ENCODE assay signal across 7 cellular contexts in the genomic region with DNA sequence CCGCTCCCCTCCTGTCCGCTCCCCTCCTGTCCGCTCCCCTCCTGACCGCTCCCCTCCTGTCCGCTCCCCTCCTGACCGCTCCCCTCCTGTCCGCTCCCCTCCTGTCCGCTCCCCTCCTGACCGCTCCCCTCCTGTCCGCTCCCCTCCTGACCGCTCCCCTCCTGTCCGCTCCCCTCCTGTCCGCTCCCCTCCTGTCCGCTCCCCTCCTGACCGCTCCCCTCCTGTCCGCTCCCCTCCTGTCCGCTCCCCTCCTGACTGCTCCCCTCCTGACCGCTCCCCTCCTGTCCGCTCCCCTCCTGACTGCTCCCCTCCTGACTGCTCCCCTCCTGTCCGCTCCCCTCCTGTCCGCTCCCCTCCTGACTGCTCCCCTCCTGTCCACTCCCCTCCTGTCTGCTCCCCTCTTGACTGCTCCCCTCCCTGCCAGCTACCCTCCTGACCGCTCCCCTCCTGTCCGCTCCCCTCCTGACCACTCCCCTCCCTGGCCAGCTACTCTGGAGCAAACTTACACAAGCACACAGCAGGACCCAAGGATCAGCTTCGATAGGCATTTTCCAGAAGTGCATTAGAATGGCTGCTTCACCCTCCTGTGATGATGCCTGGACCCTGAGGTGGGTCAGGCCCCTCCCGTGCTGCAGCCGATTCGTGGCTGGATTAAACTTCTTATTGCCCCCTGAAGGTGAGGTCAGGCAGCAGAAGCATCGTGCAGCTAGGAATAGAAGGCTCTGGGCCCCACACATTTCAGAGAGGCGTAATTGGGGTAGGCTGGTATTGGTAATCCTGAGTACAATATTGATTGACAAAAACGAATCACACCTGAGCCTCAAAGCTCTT.
A peak's percentile ranks its signal among the peaks of the same experiment; 100 is the strongest.
DNase-seq lines count a peak whose midpoint lies in the region; TF ChIP-seq lines count a peak whose summit lies in the region.
"Not testable (repeated sequence)": the region's sequence is repeated elsewhere in the genome, so short reads cannot be mapped to it uniquely, and the experiment has no call there.

No MANE protein-coding gene starts in this region.

- 64 to 86% methylated on average over 4 to 28 of the region's 30 CpGs for WGBS in endodermal cell (ENCODE audit: insufficient coverage in 1 of 2, insufficient read length in 1 of 2), 2 experiments
- no CpG with 5 or more reads among the region's 30 CpGs for WGBS in mesendoderm (ENCODE audit: extremely low coverage, insufficient coverage, low lambda C conversion rate)

- not testable (repeated sequence) for H3K27ac ChIP-seq in HUES6 (ENCODE audit: low read depth, low read length); endodermal cell (ENCODE audit: low read depth, low read length); mesendoderm (ENCODE audit: low read depth, low read length)

- not testable (repeated sequence) for H3K27me3 Mint-ChIP-seq in activated naive CD4-positive, alpha-beta T cell treated with anti-CD3 and anti-CD28 coated beads, Interleukin-2, amount 50 U/mL, for 24 hours; osteocyte (ENCODE audit: unreplicated experiment)
- H3K27me3 Mint-ChIP-seq in endodermal cell (ENCODE audit: insufficient read depth) (peaks cover 42% of the 10 kb centered on the region), type B pancreatic cell (peaks cover 62% of the 10 kb centered on the region)

- H3K4me2 ChIP-seq in mesendoderm (ENCODE audit: low read length), result peak overlapping the region; percentile 27

- H2AK5ac ChIP-seq in mesendoderm (ENCODE audit: low read length), result not testable (repeated sequence)

- H2BK5ac ChIP-seq in mesendoderm (ENCODE audit: low read length), result not testable (repeated sequence)

- H3K4ac ChIP-seq in mesendoderm (ENCODE audit: low read depth, low read length), result not testable (repeated sequence)

- peaks cover 41% of the 10 kb centered on the region for H3K27me3 ChIP-seq in HUES6 (ENCODE audit: control insufficient read depth, insufficient read depth, low read length)
- not testable (repeated sequence) for H3K27me3 ChIP-seq in endodermal cell (ENCODE audit: control insufficient read depth, insufficient read depth, low read length, poor library complexity, severe bottlenecking); mesendoderm (ENCODE audit: insufficient read depth, low read length, poor library complexity)

- H4K8ac ChIP-seq in mesendoderm (ENCODE audit: low read depth, low read length), result not testable (repeated sequence)

- H3K4me1 ChIP-seq in HUES6 (ENCODE audit: control insufficient read depth, insufficient read depth, low read length); endodermal cell (ENCODE audit: control insufficient read depth, insufficient read depth, low read length); mesendoderm (ENCODE audit: control insufficient read depth, low read depth, low read length): not testable (repeated sequence)

- H3K4me3 Mint-ChIP-seq in activated naive CD4-positive, alpha-beta T cell treated with anti-CD3 and anti-CD28 coated beads, Interleukin-2, amount 50 U/mL, for 24 hours; osteocyte (ENCODE audit: unreplicated experiment): not testable (repeated sequence)
- H3K4me3 Mint-ChIP-seq in endodermal cell (peak overlapping the region; percentile 62), type B pancreatic cell (peak overlapping the region; percentile 49)

- H3K18ac ChIP-seq in mesendoderm (ENCODE audit: low read length), result not testable (repeated sequence)

- peak overlapping the region; percentile 30 for H3K27ac Mint-ChIP-seq in activated naive CD4-positive, alpha-beta T cell treated with anti-CD3 and anti-CD28 coated beads, Interleukin-2, amount 50 U/mL, for 24 hours
- not testable (repeated sequence) for H3K27ac Mint-ChIP-seq in endodermal cell; osteocyte (ENCODE audit: unreplicated experiment); type B pancreatic cell

- not testable (repeated sequence) for H2BK15ac ChIP-seq in mesendoderm (replicated peaks; ENCODE audit: low read depth)

- H3K36me3 Mint-ChIP-seq in activated naive CD4-positive, alpha-beta T cell treated with anti-CD3 and anti-CD28 coated beads, Interleukin-2, amount 50 U/mL, for 24 hours; endodermal cell (ENCODE audit: low read depth); osteocyte (ENCODE audit: unreplicated experiment); type B pancreatic cell: not testable (repeated sequence)

- H3K9me3 ChIP-seq in HUES6 (ENCODE audit: control insufficient read depth, insufficient read depth, low read depth, low read length), result peaks cover 41% of the 10 kb centered on the region
- peaks cover 75% of the 10 kb centered on the region for H3K9me3 ChIP-seq in endodermal cell (ENCODE audit: control insufficient read depth, low read length)

- H3K79me2 ChIP-seq in mesendoderm (ENCODE audit: control insufficient read depth, insufficient read depth, low read length), result not testable (repeated sequence)

- peak overlapping the region; percentile 54; the same call in 1 of the 2 replicates for H3K4me3 ChIP-seq in HUES6 (ENCODE audit: low read depth, low read length)
- H3K4me3 ChIP-seq in endodermal cell (ENCODE audit: low read length); mesendoderm (ENCODE audit: low read length): not testable (repeated sequence)

- H2BK120ac ChIP-seq in mesendoderm (ENCODE audit: low read depth, low read length), result not testable (repeated sequence)

- DNase-seq in endodermal cell, result peak; percentile 54
- DNase-seq in islet precursor cell, result peak; percentile 46
- DNase-seq in mesendoderm, result not testable (repeated sequence)
- peak; percentile 70 for DNase-seq in osteocyte (ENCODE audit: extremely low spot score, unreplicated experiment)
- DNase-seq in type B pancreatic cell (ENCODE audit: extremely low spot score, unreplicated experiment), result peak; percentile 43

- not testable (repeated sequence) for H4K5ac ChIP-seq in mesendoderm (ENCODE audit: low read length)

- not testable (repeated sequence) for H3K56ac ChIP-seq in mesendoderm (ENCODE audit: low read length)

- H3K79me1 ChIP-seq in mesendoderm (ENCODE audit: low read length), result not testable (repeated sequence)

- not testable (repeated sequence) for H3K9me3 Mint-ChIP-seq in activated naive CD4-positive, alpha-beta T cell treated with anti-CD3 and anti-CD28 coated beads, Interleukin-2, amount 50 U/mL, for 24 hours; type B pancreatic cell
- H3K9me3 Mint-ChIP-seq in endodermal cell, result peaks cover 17% of the 10 kb centered on the region
- peaks cover 24% of the 10 kb centered on the region for H3K9me3 Mint-ChIP-seq in osteocyte (ENCODE audit: unreplicated experiment)

- H3K23ac ChIP-seq in mesendoderm (ENCODE audit: low read length), result not testable (repeated sequence)

- H3K4me1 Mint-ChIP-seq in activated naive CD4-positive, alpha-beta T cell treated with anti-CD3 and anti-CD28 coated beads, Interleukin-2, amount 50 U/mL, for 24 hours; osteocyte (ENCODE audit: unreplicated experiment); type B pancreatic cell (ENCODE audit: unreplicated experiment): not testable (repeated sequence)
- H3K4me1 Mint-ChIP-seq in endodermal cell, result peaks cover 10% of the 10 kb centered on the region

- H3K36me3 ChIP-seq in HUES6 (ENCODE audit: control insufficient read depth, insufficient read depth, low read length); endodermal cell (ENCODE audit: control insufficient read depth, insufficient read depth, low read length); mesendoderm (ENCODE audit: control insufficient read depth, insufficient read depth, low read length): not testable (repeated sequence)

- not testable (repeated sequence) for TF ChIP-seq CTCF in endodermal cell (conservative IDR thresholded peaks at IDR 0.05); osteocyte (IDR thresholded peaks at IDR 0.05); type B pancreatic cell (conservative IDR thresholded peaks at IDR 0.05)

- not testable (repeated sequence) for H3K9ac ChIP-seq in HUES6 (ENCODE audit: low read length); endodermal cell (ENCODE audit: extremely low read depth, low read length, poor library complexity, severe bottlenecking); mesendoderm (ENCODE audit: low read length)
